16 cellular contexts compared by ENCODE assay signal in genomic region chr6:114453737-114454276, GRCh38.
"Had no signal": no experiment of that assay in that cellular context is flagged by ENCODE, and none has a peak within 500 bp of the region (broad histone marks: within the 10 kb centered on the region; RNA-seq: fewer than 3 reads in every experiment).

No MANE protein-coding gene starts in this region.

- H3K9me3 ChIP-seq: SK-N-SH had no signal

- H3K9ac ChIP-seq: SK-N-SH had no signal

- DNase-seq: Karpas-422, KBM-7, MV-4-11, NCI-H1048, NCI-H1105, NCI-H1694 treated with DMSO at 0.1 percent for 48 hours, NCI-H1930, NCI-H2081, NCI-H2107, NCI-H226, NCI-H446, NCI-H524 treated with DMSO at 0.1 percent for 48 hours, NCI-H774, SK-N-SH, SW 1271 had no signal

- H3K4me2 ChIP-seq: SK-N-SH had no signal

- H3K9me2 ChIP-seq: SK-N-SH had no signal

- H3K27ac ChIP-seq: RWPE1 had no signal
